8 cellular contexts compared by ENCODE assay signal in the genomic region with DNA sequence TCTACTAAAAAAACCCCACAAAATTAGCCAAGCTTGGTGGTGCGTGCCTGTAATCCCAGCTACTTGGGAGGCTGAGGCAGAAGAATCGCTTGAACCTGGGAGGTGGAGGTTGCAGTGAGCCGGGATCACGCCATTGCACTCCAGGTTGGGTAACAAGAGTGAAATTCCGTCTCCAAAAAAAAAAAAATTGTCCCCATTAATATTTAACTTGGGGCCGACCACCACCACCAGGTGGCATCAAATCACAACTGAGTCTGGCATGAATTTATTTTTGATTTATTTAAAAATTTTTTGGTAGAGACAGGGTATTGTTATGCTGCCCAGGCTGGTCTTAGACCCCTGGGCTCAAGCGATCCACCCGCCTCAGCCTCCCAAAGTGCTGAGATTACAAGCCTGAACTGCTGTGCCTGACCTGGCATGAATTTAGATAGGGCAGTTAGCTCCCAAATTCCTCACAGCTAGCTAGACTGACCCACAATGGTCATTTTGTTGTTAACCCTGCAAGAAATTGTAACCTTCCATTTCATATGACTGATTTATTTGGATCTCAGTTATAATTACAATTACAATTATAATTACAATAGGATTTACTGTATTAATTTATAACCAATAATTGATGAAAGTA. TPM values are rescaled to one million over a fixed set of nuclear protein-coding genes. Genes with fewer than 3 reads are reported as not detected.
DNase-seq lines count a peak whose midpoint lies in the region; ATAC-seq and TF ChIP-seq lines count a peak whose summit lies in the region.

No MANE protein-coding gene starts in this region.

- peaks cover 5% of the 10 kb centered on the region for H3K4me1 Mint-ChIP-seq in mesothelial cell of epicardium

- no peaks in the 10 kb centered on the region for H3K36me3 Mint-ChIP-seq in mesothelial cell of epicardium

- no peaks in the 10 kb centered on the region for H3K36me3 ChIP-seq in adipocyte (ENCODE audit: control insufficient read depth, insufficient read depth, low read length, severe bottlenecking)

- H3K4me3 ChIP-seq in adipocyte (ENCODE audit: low read length), result no peak overlapping the region

- DNase-seq in NCI-H2227 (lab: John Stamatoyannopoulos, UW; ENCODE audit: unreplicated experiment) (peak; percentile 42), NCI-H2227 treated with DMSO at 0.1 percent for 48 hours (lab: John Stamatoyannopoulos, UW) (no peak), NCI-H1092 (lab: John Stamatoyannopoulos, UW) (peak; percentile 16), adipocyte (ENCODE audit: low read depth) (peak; percentile 81), mesothelial cell of epicardium (ENCODE audit: low spot score in 2 of 2, unreplicated experiment in 2 of 2) (peak in 1 of 2 experiments; percentile 49), HPDE6-E6E7 (ENCODE audit: extremely low spot score) (no peak), SW480 (ENCODE audit: low spot score) (no peak)

- no peaks in the 10 kb centered on the region for H3K27me3 Mint-ChIP-seq in mesothelial cell of epicardium (ENCODE audit: low read depth)

- no peaks in the 10 kb centered on the region for H3K27me3 ChIP-seq in adipocyte (replicated peaks; ENCODE audit: control insufficient read depth, insufficient read depth, low read length)

- ATAC-seq in GM21737 (IDR thresholded peaks at IDR 0.05; ENCODE audit: unreplicated experiment), result no peak

- H3K4me3 Mint-ChIP-seq in mesothelial cell of epicardium, result no peak overlapping the region

- H3K9me3 ChIP-seq in adipocyte (ENCODE audit: control insufficient read depth, low read length), result no peaks in the 10 kb centered on the region

- H3K9ac ChIP-seq in adipocyte (ENCODE audit: low read length), result no peak overlapping the region

- peak; percentile 84 for TF ChIP-seq CTCF in mesothelial cell of epicardium (IDR thresholded peaks at IDR 0.05; ENCODE audit: unreplicated experiment)

- H3K27ac Mint-ChIP-seq in mesothelial cell of epicardium, result no peak overlapping the region

- peaks cover 13% of the 10 kb centered on the region for H3K4me1 ChIP-seq in adipocyte (ENCODE audit: control insufficient read depth, insufficient read depth, low read length)

- no peaks in the 10 kb centered on the region for H3K9me3 Mint-ChIP-seq in mesothelial cell of epicardium

RNA-seq across cellular contexts. Expression of a gene that starts 17.1 kb away (rescaled TPM):
- total RNA-seq in mesothelial cell of epicardium, result 10.3 to 10.5 TPM (median 10.4 TPM) in 3 replicates

Comparison
In these comparisons a context has a peak if more than half of its experiments do, and no peak if none do; other contexts are left out.
1. DNase-seq: peak in NCI-H2227 (single experiment), NCI-H1092 (single experiment) and adipocyte (single experiment); none in NCI-H2227 treated with DMSO at 0.1 percent for 48 hours (single experiment), HPDE6-E6E7 (single experiment) and SW480 (single experiment).